Comparison of ENCODE assay signal across 27 cellular contexts in genomic region chr10:114431414-114431767, GRCh38. TPM values are rescaled to one million over a fixed set of nuclear protein-coding genes. Genes with fewer than 3 reads are reported as not detected.
A peak's percentile ranks its signal among the peaks of the same experiment; 100 is the strongest.
DNase-seq lines count a peak whose midpoint lies in the region; ATAC-seq, FAIRE-seq and TF ChIP-seq lines count a peak whose summit lies in the region.
"Had no signal": no experiment of that assay in that cellular context is flagged by ENCODE, and none has a peak within 500 bp of the region (broad histone marks: within the 10 kb centered on the region; RNA-seq: fewer than 3 reads in every experiment).

No MANE protein-coding gene starts in this region.

- no peaks in the 10 kb centered on the region for H3K4me1 ChIP-seq in astrocyte (ENCODE audit: insufficient read depth, low read length)
- H3K4me1 ChIP-seq: BLaER1, Caco-2 had no signal

- H3K4me1 Mint-ChIP-seq in activated CD8-positive, alpha-beta T cell treated with anti-CD3 and anti-CD28 coated beads for 36 hours (ENCODE audit: low read depth), result peaks cover 7% of the 10 kb centered on the region
- H3K4me1 Mint-ChIP-seq in activated CD8-positive, alpha-beta T cell treated with anti-CD3 and anti-CD28 coated beads, Interleukin-2, amount 10 ng/mL, durations not matched to agents 7 days and 5 days (ENCODE audit: low read depth), result no peaks in the 10 kb centered on the region
- H3K4me1 Mint-ChIP-seq in CD4-positive, alpha-beta T cell (ENCODE audit: low read depth), result peaks cover 6% of the 10 kb centered on the region
- H3K4me1 Mint-ChIP-seq in astrocyte (ENCODE audit: low read depth, unreplicated experiment), result peaks cover 16% of the 10 kb centered on the region

- no peaks in the 10 kb centered on the region for H3K9me3 Mint-ChIP-seq in activated CD8-positive, alpha-beta T cell treated with anti-CD3 and anti-CD28 coated beads for 36 hours
- no peaks in the 10 kb centered on the region for H3K9me3 Mint-ChIP-seq in activated CD8-positive, alpha-beta T cell treated with anti-CD3 and anti-CD28 coated beads, Interleukin-2, amount 10 ng/mL, durations not matched to agents 7 days and 5 days (ENCODE audit: insufficient read depth)
- H3K9me3 Mint-ChIP-seq in CD4-positive, alpha-beta T cell, result no peaks in the 10 kb centered on the region
- no peaks in the 10 kb centered on the region for H3K9me3 Mint-ChIP-seq in astrocyte (ENCODE audit: unreplicated experiment)
- H3K9me3 Mint-ChIP-seq: CD4-positive, alpha-beta memory T cell; GM23338 had no signal

- ATAC-seq in activated CD8-positive, alpha-beta T cell treated with anti-CD3 and anti-CD28 coated beads for 36 hours, result no peak
- ATAC-seq in activated CD8-positive, alpha-beta T cell treated with anti-CD3 and anti-CD28 coated beads, Interleukin-2, amount 10 ng/mL, durations not matched to agents 7 days and 5 days, result no peak
- no peak for ATAC-seq in CD4-positive, alpha-beta T cell (ENCODE audit: poor library complexity)
- ATAC-seq: GM23338, K562 had no signal

- no peak overlapping the region for H3K4me3 Mint-ChIP-seq in activated CD8-positive, alpha-beta T cell treated with anti-CD3 and anti-CD28 coated beads for 36 hours
- H3K4me3 Mint-ChIP-seq in activated CD8-positive, alpha-beta T cell treated with anti-CD3 and anti-CD28 coated beads, Interleukin-2, amount 10 ng/mL, durations not matched to agents 7 days and 5 days, result no peak overlapping the region
- H3K4me3 Mint-ChIP-seq in CD4-positive, alpha-beta T cell, result no peak overlapping the region
- no peak overlapping the region for H3K4me3 Mint-ChIP-seq in astrocyte (ENCODE audit: unreplicated experiment)
- H3K4me3 Mint-ChIP-seq: CD4-positive, alpha-beta memory T cell; GM23338 had no signal

- H3K27ac ChIP-seq in CD4-positive, alpha-beta T cell (ENCODE audit: low read depth, low read length), result no peak overlapping the region
- no peak overlapping the region for H3K27ac ChIP-seq in astrocyte (ENCODE audit: low read depth, low read length)
- peak overlapping the region; percentile 10 for H3K27ac ChIP-seq in epithelial cell of prostate
- H3K27ac ChIP-seq: 22Rv1, BLaER1 had no signal

- H3K27ac Mint-ChIP-seq in activated CD8-positive, alpha-beta T cell treated with anti-CD3 and anti-CD28 coated beads for 36 hours, result peak overlapping the region; percentile 48
- no peak overlapping the region for H3K27ac Mint-ChIP-seq in activated CD8-positive, alpha-beta T cell treated with anti-CD3 and anti-CD28 coated beads, Interleukin-2, amount 10 ng/mL, durations not matched to agents 7 days and 5 days
- H3K27ac Mint-ChIP-seq in CD4-positive, alpha-beta T cell, result peak overlapping the region; percentile 67
- H3K27ac Mint-ChIP-seq in astrocyte (ENCODE audit: unreplicated experiment), result peak overlapping the region; percentile 63
- H3K27ac Mint-ChIP-seq: GM23338 had no signal

- CTCF ChIA-PET in activated CD8-positive, alpha-beta T cell treated with anti-CD3 and anti-CD28 coated beads for 36 hours (lab: Charles Lee), result interaction anchor here (1.4 to 2.3 kb wide), 3 partner anchors 11 to 128 kb away, joined by 3 to 8 read pairs (median 4); no protein-coding TSS in a partner anchor
- CTCF ChIA-PET in activated CD8-positive, alpha-beta T cell treated with anti-CD3 and anti-CD28 coated beads, Interleukin-2, amount 10 ng/mL, durations not matched to agents 7 days and 5 days (lab: Charles Lee), result interaction anchor here (0.6 to 7.3 kb wide), 3 partner anchors 15 to 128 kb away, joined by 3 to 44 read pairs (median 3); no protein-coding TSS in a partner anchor
- CTCF ChIA-PET in CD4-positive, alpha-beta T cell (lab: Charles Lee), result no interaction called here

- no peaks in the 10 kb centered on the region for H3K9me3 ChIP-seq in CD4-positive, alpha-beta T cell (ENCODE audit: control insufficient read depth, low read length)
- H3K9me3 ChIP-seq in astrocyte (ENCODE audit: insufficient read depth, low read depth, low read length), result no peaks in the 10 kb centered on the region
- H3K9me3 ChIP-seq: BLaER1, Caco-2, HAP-1 had no signal

- no peak for DNase-seq in activated CD8-positive, alpha-beta T cell treated with anti-CD3 and anti-CD28 coated beads for 36 hours
- DNase-seq in activated CD8-positive, alpha-beta T cell treated with anti-CD3 and anti-CD28 coated beads, Interleukin-2, amount 10 ng/mL, durations not matched to agents 7 days and 5 days, result no peak
- DNase-seq in CD4-positive, alpha-beta T cell, result no peak
- no peak for DNase-seq in astrocyte (ENCODE audit: low read depth)
- no peak for DNase-seq in epithelial cell of prostate (ENCODE audit: low read depth, low spot score)
- no peak for DNase-seq in NK-92 treated with Interleukin-12 subunit alpha and Interleukin-12 subunit beta, amount 100 ng/mL, for 24 hours (lab: John Stamatoyannopoulos, UW)
- no peak for DNase-seq in NCI-H1694 treated with DMSO at 0.1 percent for 48 hours (lab: John Stamatoyannopoulos, UW)
- DNase-seq in putamen (ENCODE audit: low spot score), result no peak
- DNase-seq: ACHN; Caco-2; CD4-positive, alpha-beta memory T cell; DMS153; NCI-H1092 treated with DMSO at 0.1 percent for 48 hours; NCI-H146; NCI-H2029 treated with DMSO at 0.1 percent for 48 hours; NCI-H2171; NCI-H345; NCI-H524; NCI-H774; Right ventricle myocardium superior had no signal

- no peak overlapping the region for H2AFZ ChIP-seq in astrocyte (ENCODE audit: low read depth, low read length)
- H2AFZ ChIP-seq: GM23338 had no signal

- H3K36me3 ChIP-seq in astrocyte (ENCODE audit: insufficient read depth, low read length), result no peaks in the 10 kb centered on the region
- H3K36me3 ChIP-seq: BLaER1, HAP-1 had no signal

- H3K79me2 ChIP-seq in astrocyte (ENCODE audit: insufficient read depth, low read length), result no peaks in the 10 kb centered on the region

- FAIRE-seq in astrocyte (lab: Jason Lieb, UNC), result no peak
- FAIRE-seq: GM18507, K562, RCC 7860 had no signal

- intact Hi-C loops in activated CD8-positive, alpha-beta T cell treated with anti-CD3 and anti-CD28 coated beads for 36 hours (cut with micrococcal nuclease), result no loop called here
- intact Hi-C loops in CD4-positive, alpha-beta T cell (cut with DNase I, micrococcal nuclease), result no loop called here

- POLR2A ChIA-PET in activated CD8-positive, alpha-beta T cell treated with anti-CD3 and anti-CD28 coated beads for 36 hours (lab: Charles Lee), result no interaction called here
- POLR2A ChIA-PET in activated CD8-positive, alpha-beta T cell treated with anti-CD3 and anti-CD28 coated beads, Interleukin-2, amount 10 ng/mL, durations not matched to agents 7 days and 5 days (lab: Charles Lee), result no interaction called here
- POLR2A ChIA-PET in CD4-positive, alpha-beta T cell (lab: Charles Lee), result no interaction called here

- peaks cover 31% of the 10 kb centered on the region for H3K36me3 Mint-ChIP-seq in activated CD8-positive, alpha-beta T cell treated with anti-CD3 and anti-CD28 coated beads for 36 hours (ENCODE audit: low read depth)
- peaks cover 29% of the 10 kb centered on the region for H3K36me3 Mint-ChIP-seq in activated CD8-positive, alpha-beta T cell treated with anti-CD3 and anti-CD28 coated beads, Interleukin-2, amount 10 ng/mL, durations not matched to agents 7 days and 5 days (ENCODE audit: low read depth)
- H3K36me3 Mint-ChIP-seq in CD4-positive, alpha-beta T cell (ENCODE audit: low read depth), result peaks cover 75% of the 10 kb centered on the region
- peaks cover 34% of the 10 kb centered on the region for H3K36me3 Mint-ChIP-seq in astrocyte (ENCODE audit: low read depth, unreplicated experiment)

- no peaks in the 10 kb centered on the region for H4K20me1 ChIP-seq in astrocyte (ENCODE audit: insufficient read depth, low read length)
- H4K20me1 ChIP-seq: BLaER1 had no signal

- H3K9ac ChIP-seq in astrocyte (ENCODE audit: low read length), result no peak overlapping the region
- H3K9ac ChIP-seq: BLaER1 had no signal

- no peak overlapping the region for H3K4me2 ChIP-seq in astrocyte (ENCODE audit: low read length)
- H3K4me2 ChIP-seq: BLaER1, GM23338 had no signal

- no peaks in the 10 kb centered on the region for H3K27me3 ChIP-seq in CD4-positive, alpha-beta T cell (ENCODE audit: control insufficient read depth, insufficient read depth, low read length)
- H3K27me3 ChIP-seq in astrocyte (ENCODE audit: insufficient read depth, low read length), result peaks cover 5% of the 10 kb centered on the region
- H3K27me3 ChIP-seq: BLaER1 had no signal

- no peak for TF ChIP-seq CTCF in activated CD8-positive, alpha-beta T cell treated with anti-CD3 and anti-CD28 coated beads for 36 hours (IDR thresholded peaks at IDR 0.05)
- TF ChIP-seq CTCF in CD4-positive, alpha-beta T cell (IDR thresholded peaks at IDR 0.05), result no peak
- TF ChIP-seq CTCF in astrocyte (IDR thresholded peaks at IDR 0.05; ENCODE audit: insufficient read depth, low read depth, low read length), result no peak

- H3K27me3 Mint-ChIP-seq in activated CD8-positive, alpha-beta T cell treated with anti-CD3 and anti-CD28 coated beads for 36 hours, result no peaks in the 10 kb centered on the region
- H3K27me3 Mint-ChIP-seq in activated CD8-positive, alpha-beta T cell treated with anti-CD3 and anti-CD28 coated beads, Interleukin-2, amount 10 ng/mL, durations not matched to agents 7 days and 5 days (ENCODE audit: low read depth), result no peaks in the 10 kb centered on the region
- H3K27me3 Mint-ChIP-seq in CD4-positive, alpha-beta T cell, result no peaks in the 10 kb centered on the region
- H3K27me3 Mint-ChIP-seq in astrocyte (ENCODE audit: low read depth, unreplicated experiment), result peaks cover 2% of the 10 kb centered on the region
- H3K27me3 Mint-ChIP-seq: CD4-positive, alpha-beta memory T cell had no signal

- H3K4me3 ChIP-seq in astrocyte (ENCODE audit: insufficient read depth, low read depth, low read length), result no peak overlapping the region
- H3K4me3 ChIP-seq: BLaER1, GM23338, HAP-1, K562 had no signal

RNA-seq across cellular contexts. Expression of gene AFAP1L2, which starts 27.1 kb away (rescaled TPM):
- 1 to 10 TPM; 4.9 to 6.3 TPM for total RNA-seq in activated CD8-positive, alpha-beta T cell treated with anti-CD3 and anti-CD28 coated beads for 36 hours
- 1 to 10 TPM; 4.0 to 4.8 TPM for total RNA-seq in activated CD8-positive, alpha-beta T cell treated with anti-CD3 and anti-CD28 coated beads, Interleukin-2, amount 10 ng/mL, durations not matched to agents 7 days and 5 days
- under 1 TPM; 0.36 to 0.50 TPM for total RNA-seq in CD4-positive, alpha-beta T cell
- 26.6 and 28.1 TPM in 2 replicates for total RNA-seq in astrocyte
